ENCODE assay signal across 1 cellular context in the genomic region with DNA sequence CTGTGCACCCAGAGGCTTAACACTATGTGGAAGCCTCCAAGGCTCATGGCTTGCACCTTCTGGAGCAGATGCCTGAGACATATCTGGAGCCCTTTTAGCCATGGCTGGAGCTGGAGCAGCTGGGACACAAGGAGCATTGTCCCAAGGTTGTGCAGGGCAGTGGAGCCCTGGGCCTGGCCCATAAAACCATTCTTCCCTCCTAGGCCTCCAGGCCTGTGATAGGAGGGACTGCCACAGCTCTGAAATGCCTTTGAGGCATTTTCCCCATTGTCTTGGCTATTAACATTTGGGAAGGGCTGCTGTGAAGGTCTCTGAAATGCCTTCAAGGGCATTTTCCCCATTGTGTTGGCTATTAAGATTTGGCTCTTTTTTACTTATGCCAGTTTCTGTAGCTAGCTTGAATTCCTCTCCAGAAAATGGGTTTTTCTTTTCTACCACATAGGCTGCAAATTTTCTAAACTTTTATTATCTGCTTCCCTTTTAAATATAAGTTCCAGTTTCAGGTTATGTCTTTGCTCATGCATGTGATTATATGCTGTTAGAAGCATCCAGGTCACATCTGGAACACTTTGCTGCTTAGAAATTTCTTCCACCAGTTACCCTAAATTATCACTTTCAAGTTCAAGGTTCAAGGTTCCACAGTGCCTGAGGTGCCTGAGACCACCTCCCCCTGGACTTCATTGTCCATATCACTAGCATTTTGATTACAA.
TF ChIP-seq lines count a peak whose summit lies in the region.

No MANE protein-coding gene starts in this region.

TF ChIP-seq in HepG2, 621 proteins besides CTCF, POLR2A, EP300 and RAD21 (continued from another document):
- TF ChIP-seq FOXA1 (IDR thresholded peaks at IDR 0.05) (no peak), FOXA1 (CRISPR knock-in tag; IDR thresholded peaks at IDR 0.05) (no peak)
